1 cellular context compared by ENCODE assay signal in the genomic region with DNA sequence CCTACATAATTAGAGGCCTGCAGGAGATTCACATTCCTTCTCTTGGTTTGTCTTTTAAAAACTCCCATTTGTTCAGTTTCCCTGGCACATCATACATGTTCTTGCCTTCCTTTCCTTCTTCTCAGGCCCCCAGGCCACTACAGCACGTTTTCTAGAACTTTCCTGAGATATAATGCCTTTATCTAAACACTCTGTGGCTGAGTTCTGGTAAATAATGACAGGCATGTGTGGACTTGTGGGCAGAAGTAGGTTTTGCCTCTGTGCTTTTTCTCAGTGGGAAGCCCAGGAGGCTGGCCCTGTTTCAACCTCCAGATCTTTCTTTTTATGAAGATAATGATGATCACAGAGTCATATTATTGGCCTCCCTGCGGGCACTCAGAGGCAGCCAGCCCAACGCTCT.
A peak's percentile ranks its signal among the peaks of the same experiment; 100 is the strongest.
TF ChIP-seq lines count a peak whose summit lies in the region.

No MANE protein-coding gene starts in this region.

TF ChIP-seq in HEK293, 187 proteins besides CTCF, POLR2A, EP300 and RAD21 (continued from another document):
- TF ChIP-seq EGR2 (tag by site-specific recombination; IDR thresholded peaks at IDR 0.05; ENCODE audit: low read depth) (peak; percentile 46), BCL11A (tag by site-specific recombination; IDR thresholded peaks at IDR 0.05; ENCODE audit: low read depth) (no peak), ZBTB8A (tag by site-specific recombination; IDR thresholded peaks at IDR 0.05) (peak; percentile 13; the same call in 1 of the 2 replicates), KLF8 (tag by site-specific recombination; IDR thresholded peaks at IDR 0.05) (no peak)
